In the genomic region with DNA sequence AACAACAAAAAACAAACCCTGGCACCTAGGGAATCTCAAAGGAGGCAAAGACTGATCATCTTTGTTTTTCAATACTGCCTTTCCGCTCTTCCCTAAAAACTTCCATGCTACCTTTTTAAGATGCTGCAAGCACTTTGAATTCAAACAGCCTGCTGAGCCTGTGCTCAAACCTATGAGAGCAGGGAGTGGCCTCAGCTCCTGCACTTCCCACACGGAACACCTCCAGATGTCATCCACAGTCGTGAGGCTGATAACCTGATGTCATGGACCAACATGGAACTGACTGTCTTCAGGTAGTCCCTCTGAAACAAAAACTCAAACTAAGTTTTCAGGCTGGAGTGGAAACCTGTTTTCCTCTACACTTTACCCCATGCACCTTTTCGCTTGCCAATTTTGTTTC, we compare ENCODE assay signal across 27 cellular contexts.
"Had no signal": no experiment of that assay in that cellular context is flagged by ENCODE, and none has a peak within 500 bp of the region (broad histone marks: within the 10 kb centered on the region; RNA-seq: fewer than 3 reads in every experiment).

No MANE protein-coding gene starts in this region.

- FAIRE-seq: islet of Langerhans, kidney had no signal

- H3K27ac Mint-ChIP-seq: mesothelial cell of epicardium; naive B cell; nephron progenitor cell; stimulated activated naive B cell treated with anti-CD40 and anti-IgM and Interleukin-4, amounts not matched to agents 10 μg/mL and 1 μg/mL and 100 μg/mL, for 72 hours had no signal

- H3K4me2 ChIP-seq: smooth muscle cell had no signal

- H3K9me3 ChIP-seq: ovary, right lobe of liver, stomach, testis, thyroid gland, transverse colon, upper lobe of left lung, vagina had no signal

- H3K4me1 Mint-ChIP-seq: mesothelial cell of epicardium, naive B cell, natural killer cell, nephron progenitor cell had no signal

- H3K4me1 ChIP-seq: psoas muscle, right atrium auricular region, right lobe of liver, testis, transverse colon, upper lobe of left lung, vagina had no signal

- H3K27ac ChIP-seq: left ventricle myocardium inferior, ovary, psoas muscle, right atrium auricular region, right lobe of liver, stomach, testis, thyroid gland, transverse colon, upper lobe of left lung, vagina had no signal

- H3K4me3 Mint-ChIP-seq: immature natural killer cell; mesothelial cell of epicardium; natural killer cell; nephron progenitor cell; stimulated activated naive B cell treated with anti-CD40 and anti-IgM and Interleukin-4, amounts not matched to agents 10 μg/mL and 1 μg/mL and 100 μg/mL, for 72 hours had no signal

- H3K27me3 ChIP-seq: ovary, right atrium auricular region, right lobe of liver, stomach, testis, thyroid gland, transverse colon, upper lobe of left lung, vagina had no signal

- H3K27me3 Mint-ChIP-seq: naive B cell; stimulated activated naive B cell treated with anti-CD40 and anti-IgM and Interleukin-4, amounts not matched to agents 10 μg/mL and 1 μg/mL and 100 μg/mL, for 72 hours had no signal

- H3K9me3 Mint-ChIP-seq: immature natural killer cell had no signal

- H3K4me3 ChIP-seq: left ventricle myocardium inferior, lung, ovary, psoas muscle, right atrium auricular region, right lobe of liver, smooth muscle cell, stomach, testis, thyroid gland, transverse colon, upper lobe of left lung, vagina had no signal

- DNase-seq: hypothalamus; immature natural killer cell; kidney; left colon; left ventricle myocardium inferior; mesendoderm; naive B cell; natural killer cell; nephron progenitor cell; ovary; psoas muscle; right lobe of liver; stimulated activated CD4-positive, alpha-beta T cell treated with anti-CD3 and anti-CD28 coated beads, Interleukin-1b, Interleukin-23, amount 100 ng/mL, for 48 hours; stimulated activated CD4-positive, alpha-beta T cell treated with anti-CD3 and anti-CD28 coated beads, Interleukin-4, amount 100 ng/mL, for 1 hour; stimulated activated naive B cell treated with anti-CD40 and anti-IgM and Interleukin-4, amounts not matched to agents 10 μg/mL and 1 μg/mL and 100 μg/mL, for 72 hours; stimulated activated naive CD8-positive, alpha-beta T cell treated with anti-CD3 and anti-CD28 coated beads, Interleukin-15, Interleukin-2, amounts not matched to agents 100 U/mL and 50 U/mL, for 24 hours; stomach; testis; thyroid gland; transverse colon; upper lobe of left lung had no signal

- H3K36me3 ChIP-seq: ovary had no signal

- ATAC-seq: left colon; natural killer cell; psoas muscle; right lobe of liver; stimulated activated naive B cell treated with anti-CD40 and anti-IgM and Interleukin-4, amounts not matched to agents 10 μg/mL and 1 μg/mL and 100 μg/mL, for 72 hours; stimulated activated naive CD8-positive, alpha-beta T cell treated with anti-CD3 and anti-CD28 coated beads, Interleukin-15, Interleukin-2, amounts not matched to agents 100 U/mL and 50 U/mL, for 24 hours had no signal
